In the genomic region with DNA sequence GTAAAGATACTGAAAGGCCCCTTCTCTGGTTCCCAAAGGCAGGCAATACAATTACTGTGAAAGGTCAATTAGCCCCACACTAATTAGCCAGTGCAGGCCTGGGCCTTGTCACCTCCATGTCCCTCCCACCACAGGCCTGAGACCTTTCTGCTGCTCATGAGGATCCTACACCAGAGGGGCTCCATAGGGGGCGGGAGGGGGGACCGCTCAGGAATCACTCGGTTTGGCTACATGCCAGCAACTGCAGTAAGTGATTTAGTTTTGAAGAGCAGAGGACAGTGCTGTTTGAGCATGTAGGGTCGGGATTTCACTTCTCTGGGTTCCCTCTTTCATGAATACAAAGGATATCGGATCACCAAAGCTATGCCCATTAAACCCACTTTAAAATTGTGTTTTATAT, we compare ENCODE assay signal across 24 cellular contexts.
"Had no signal": no experiment of that assay in that cellular context is flagged by ENCODE, and none has a peak within 500 bp of the region (broad histone marks: within the 10 kb centered on the region; RNA-seq: fewer than 3 reads in every experiment).

No MANE protein-coding gene starts in this region.

- H3K36me3 Mint-ChIP-seq: natural killer cell treated with Interleukin-12 subunit alpha and Interleukin-12 subunit beta and Interleukin-15 and Interleukin-18, amount 100 ng/mL, for 72 hours had no signal

- H3K27me3 Mint-ChIP-seq: activated CD8-positive, alpha-beta T cell treated with anti-CD3 and anti-CD28 coated beads for 36 hours; activated T-helper 17 cell treated with anti-CD3 and anti-CD28 coated beads, Interleukin-2, amount 50 U/mL, for 72 hours; natural killer cell treated with Interleukin-12 subunit alpha and Interleukin-12 subunit beta and Interleukin-15 and Interleukin-18, amount 100 ng/mL, for 72 hours; stimulated activated naive CD8-positive, alpha-beta T cell treated with anti-CD3 and anti-CD28 coated beads, Interleukin-15, Interleukin-2, amounts not matched to agents 100 ng/mL and 50 ng/mL, for 24 hours had no signal

- H3K27ac Mint-ChIP-seq: activated CD8-positive, alpha-beta T cell treated with anti-CD3 and anti-CD28 coated beads for 36 hours; activated T-helper 17 cell treated with anti-CD3 and anti-CD28 coated beads, Interleukin-2, amount 50 U/mL, for 72 hours; natural killer cell treated with Interleukin-12 subunit alpha and Interleukin-12 subunit beta and Interleukin-15 and Interleukin-18, amount 100 ng/mL, for 72 hours; stimulated activated naive CD8-positive, alpha-beta T cell treated with anti-CD3 and anti-CD28 coated beads, Interleukin-15, Interleukin-2, amounts not matched to agents 100 ng/mL and 50 ng/mL, for 24 hours had no signal

- H3K4me1 Mint-ChIP-seq: activated T-helper 17 cell treated with anti-CD3 and anti-CD28 coated beads, Interleukin-2, amount 50 U/mL, for 72 hours had no signal

- DNase-seq: activated CD4-positive, alpha-beta T cell treated with anti-CD3 and anti-CD28 coated beads for 1 hour; activated CD4-positive, alpha-beta T cell treated with anti-CD3 and anti-CD28 coated beads, Interleukin-2, amount 50 U/mL, for 1 hour; activated CD8-positive, alpha-beta T cell treated with anti-CD3 and anti-CD28 coated beads for 36 hours; activated gamma-delta T cell treated with Interleukin-2 at 50 U/mL for 16 hours; activated naive CD4-positive, alpha-beta T cell treated with anti-CD3 and anti-CD28 coated beads, Interleukin-2, amount 50 U/mL, for 16 hours; activated T-cell treated with anti-CD3 and anti-CD28 coated beads, Interleukin-2, amount 50 U/mL, for 4 hours; amniotic stem cell; caudate nucleus; foreskin fibroblast; head of caudate nucleus; hippocampal formation; kidney glomerular epithelial cell; left lung; mucosa of descending colon; right lobe of liver; stimulated activated CD4-positive, alpha-beta T cell treated with anti-CD3 and anti-CD28 coated beads, Interleukin-12 subunit alpha, Interleukin-12 subunit beta, amount 100 ng/mL, for 4 hours; stimulated activated CD4-positive, alpha-beta T cell treated with anti-CD3 and anti-CD28 coated beads, Interleukin-4, amount 100 ng/mL, for 1 hour; T-helper 9 cell; trophoblast cell; WERI-Rb-1 had no signal

- H3K4me3 Mint-ChIP-seq: activated CD8-positive, alpha-beta T cell treated with anti-CD3 and anti-CD28 coated beads for 36 hours; activated T-cell treated with anti-CD3 and anti-CD28 coated beads, Interleukin-2, amount 50 U/mL, for 4 hours; activated T-helper 17 cell treated with anti-CD3 and anti-CD28 coated beads, Interleukin-2, amount 50 U/mL, for 72 hours; natural killer cell treated with Interleukin-12 subunit alpha and Interleukin-12 subunit beta and Interleukin-15 and Interleukin-18, amount 100 ng/mL, for 72 hours; stimulated activated naive CD8-positive, alpha-beta T cell treated with anti-CD3 and anti-CD28 coated beads, Interleukin-15, Interleukin-2, amounts not matched to agents 100 ng/mL and 50 ng/mL, for 24 hours had no signal

- ATAC-seq: activated CD8-positive, alpha-beta T cell treated with anti-CD3 and anti-CD28 coated beads for 36 hours; activated T-cell treated with anti-CD3 and anti-CD28 coated beads, Interleukin-2, amount 50 U/mL, for 4 hours; activated T-helper 17 cell treated with anti-CD3 and anti-CD28 coated beads, Interleukin-2, amount 50 U/mL, for 72 hours; esophagus mucosa; left lung; mucosa of descending colon; natural killer cell treated with Interleukin-12 subunit alpha and Interleukin-12 subunit beta and Interleukin-15 and Interleukin-18, amount 100 ng/mL, for 72 hours; right lobe of liver had no signal

- H3K9me3 Mint-ChIP-seq: activated CD8-positive, alpha-beta T cell treated with anti-CD3 and anti-CD28 coated beads for 36 hours; activated T-cell treated with anti-CD3 and anti-CD28 coated beads, Interleukin-2, amount 50 U/mL, for 4 hours; activated T-helper 17 cell treated with anti-CD3 and anti-CD28 coated beads, Interleukin-2, amount 50 U/mL, for 72 hours; stimulated activated naive CD8-positive, alpha-beta T cell treated with anti-CD3 and anti-CD28 coated beads, Interleukin-15, Interleukin-2, amounts not matched to agents 100 ng/mL and 50 ng/mL, for 24 hours had no signal
